ENCODE assay signal across 20 cellular contexts in the genomic region with DNA sequence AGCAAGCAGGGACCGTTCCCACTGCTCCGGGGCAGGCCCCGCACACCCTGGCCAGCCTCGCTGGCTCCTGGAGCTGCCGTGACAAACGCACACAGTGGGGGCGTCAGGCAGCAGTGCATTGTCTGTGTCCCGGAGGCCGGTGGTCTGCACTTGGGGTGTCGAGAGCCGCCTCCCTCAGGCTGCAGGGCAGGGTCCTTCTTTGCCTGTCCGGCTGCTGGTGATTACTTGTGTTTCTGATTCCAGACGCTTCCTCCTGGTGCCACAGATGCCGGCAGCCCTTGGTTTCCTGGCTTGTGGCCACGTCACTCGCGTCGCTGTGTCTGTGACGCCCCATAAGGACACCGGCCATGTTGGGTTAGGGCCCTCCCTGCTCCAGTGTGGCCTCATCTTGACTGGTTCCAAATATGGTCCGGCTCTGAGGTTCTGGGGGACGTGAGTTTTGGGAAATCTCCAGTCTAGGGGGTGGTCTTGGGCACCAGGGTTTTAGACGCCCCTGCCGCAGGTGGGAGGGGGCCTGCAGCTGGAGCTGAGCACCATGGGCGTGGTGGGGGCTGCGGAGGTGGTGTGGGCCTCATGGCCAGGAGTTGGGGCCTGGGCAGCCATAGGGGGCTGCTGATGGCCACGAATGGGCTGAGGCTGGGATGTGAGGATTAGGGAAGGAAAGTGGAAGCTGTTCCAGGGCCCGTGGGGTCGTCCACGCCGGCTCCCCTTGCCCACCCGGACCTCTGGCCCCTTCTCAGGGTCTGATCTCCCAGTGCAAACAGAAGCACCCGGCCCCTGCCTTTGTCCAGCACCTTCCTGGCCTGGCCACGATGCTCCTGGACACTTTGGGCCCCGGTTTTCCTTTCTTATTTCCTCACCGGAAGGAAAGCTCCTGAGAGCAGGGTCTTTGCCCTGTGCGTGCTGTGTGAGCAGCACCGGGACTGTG. TPM values are rescaled to one million over a fixed set of nuclear protein-coding genes. Genes with fewer than 3 reads are reported as not detected.
DNase-seq lines count a peak whose midpoint lies in the region; ATAC-seq and TF ChIP-seq lines count a peak whose summit lies in the region.
"Had no signal": no experiment of that assay in that cellular context is flagged by ENCODE, and none has a peak within 500 bp of the region (broad histone marks: within the 10 kb centered on the region; RNA-seq: fewer than 3 reads in every experiment).

No MANE protein-coding gene starts in this region.

- no peak overlapping the region for H3K4me3 Mint-ChIP-seq in stimulated activated naive CD8-positive, alpha-beta T cell treated with anti-CD3 and anti-CD28 coated beads, Interleukin-15, Interleukin-2, amounts not matched to agents 100 ng/mL and 50 ng/mL, for 24 hours
- no peak overlapping the region for H3K4me3 Mint-ChIP-seq in brain
- H3K4me3 Mint-ChIP-seq in neural crest cell, result no peak overlapping the region
- no peak overlapping the region for H3K4me3 Mint-ChIP-seq in activated T-helper 17 cell treated with anti-CD3 and anti-CD28 coated beads, Interleukin-2, amount 50 U/mL, for 72 hours
- H3K4me3 Mint-ChIP-seq: CD4-positive, alpha-beta memory T cell had no signal

- peak overlapping the region; percentile 45 for H3K27ac Mint-ChIP-seq in stimulated activated naive CD8-positive, alpha-beta T cell treated with anti-CD3 and anti-CD28 coated beads, Interleukin-15, Interleukin-2, amounts not matched to agents 100 ng/mL and 50 ng/mL, for 24 hours
- H3K27ac Mint-ChIP-seq in brain (peak overlapping the region in 4 of 5 experiments; percentile 45 to 86 (median 57)), neural crest cell (ENCODE audit: unreplicated experiment) (peak overlapping the region; percentile 89)
- no peak overlapping the region for H3K27ac Mint-ChIP-seq in activated T-helper 17 cell treated with anti-CD3 and anti-CD28 coated beads, Interleukin-2, amount 50 U/mL, for 72 hours

- no peak for TF ChIP-seq CTCF in brain (conservative IDR thresholded peaks at IDR 0.05)
- TF ChIP-seq CTCF in neural crest cell (conservative IDR thresholded peaks at IDR 0.05), result no peak

- H3K4me1 Mint-ChIP-seq in stimulated activated naive CD8-positive, alpha-beta T cell treated with anti-CD3 and anti-CD28 coated beads, Interleukin-15, Interleukin-2, amounts not matched to agents 100 ng/mL and 50 ng/mL, for 24 hours (ENCODE audit: low read depth), result no peaks in the 10 kb centered on the region
- H3K4me1 Mint-ChIP-seq in brain (no peaks in the 10 kb centered on the region), neural crest cell (peaks cover 5% of the 10 kb centered on the region)
- H3K4me1 Mint-ChIP-seq in activated T-helper 17 cell treated with anti-CD3 and anti-CD28 coated beads, Interleukin-2, amount 50 U/mL, for 72 hours, result no peaks in the 10 kb centered on the region
- H3K4me1 Mint-ChIP-seq: CD4-positive, alpha-beta memory T cell had no signal

- no peaks in the 10 kb centered on the region for H3K27me3 Mint-ChIP-seq in stimulated activated naive CD8-positive, alpha-beta T cell treated with anti-CD3 and anti-CD28 coated beads, Interleukin-15, Interleukin-2, amounts not matched to agents 100 ng/mL and 50 ng/mL, for 24 hours
- no peaks in the 10 kb centered on the region for H3K27me3 Mint-ChIP-seq in brain
- H3K27me3 Mint-ChIP-seq in neural crest cell (ENCODE audit: low read depth), result no peaks in the 10 kb centered on the region
- H3K27me3 Mint-ChIP-seq in activated T-helper 17 cell treated with anti-CD3 and anti-CD28 coated beads, Interleukin-2, amount 50 U/mL, for 72 hours, result no peaks in the 10 kb centered on the region
- H3K27me3 Mint-ChIP-seq: CD4-positive, alpha-beta memory T cell had no signal

- no peak for ATAC-seq in stimulated activated naive CD8-positive, alpha-beta T cell treated with anti-CD3 and anti-CD28 coated beads, Interleukin-15, Interleukin-2, amounts not matched to agents 100 U/mL and 50 U/mL, for 24 hours
- ATAC-seq in activated T-helper 17 cell treated with anti-CD3 and anti-CD28 coated beads, Interleukin-2, amount 50 U/mL, for 72 hours (replicated peaks), result no peak
- ATAC-seq in HG03342 (IDR thresholded peaks at IDR 0.05; ENCODE audit: unreplicated experiment), result no peak
- ATAC-seq: gastrocnemius medialis, psoas muscle had no signal

- no peak for DNase-seq in stimulated activated naive CD8-positive, alpha-beta T cell treated with anti-CD3 and anti-CD28 coated beads, Interleukin-15, Interleukin-2, amounts not matched to agents 100 U/mL and 50 U/mL, for 24 hours
- DNase-seq in neural crest cell (ENCODE audit: low read depth, low spot score) (no peak), NCI-H2196 treated with DMSO at 0.1 percent for 48 hours (lab: John Stamatoyannopoulos, UW; ENCODE audit: unreplicated experiment) (no peak)
- DNase-seq: activated CD4-positive, alpha-beta T cell treated with anti-CD3 and anti-CD28 coated beads for 48 hours; CD4-positive, alpha-beta memory T cell; dorsolateral prefrontal cortex; erythroblast; gastrocnemius medialis; GDM1; kidney glomerular epithelial cell; mesendoderm; NCI-H1436 treated with DMSO at 0.1 percent for 48 hours; NCI-H2171; NCI-H526; SHP77 had no signal

- H3K36me3 Mint-ChIP-seq in stimulated activated naive CD8-positive, alpha-beta T cell treated with anti-CD3 and anti-CD28 coated beads, Interleukin-15, Interleukin-2, amounts not matched to agents 100 ng/mL and 50 ng/mL, for 24 hours (ENCODE audit: low read depth), result no peaks in the 10 kb centered on the region
- H3K36me3 Mint-ChIP-seq in brain (peaks cover 6% of the 10 kb centered on the region), neural crest cell (ENCODE audit: low read depth) (no peaks in the 10 kb centered on the region)
- H3K36me3 Mint-ChIP-seq in activated T-helper 17 cell treated with anti-CD3 and anti-CD28 coated beads, Interleukin-2, amount 50 U/mL, for 72 hours (ENCODE audit: low read depth), result no peaks in the 10 kb centered on the region
- H3K36me3 Mint-ChIP-seq: CD4-positive, alpha-beta memory T cell had no signal

- H3K9me3 Mint-ChIP-seq in stimulated activated naive CD8-positive, alpha-beta T cell treated with anti-CD3 and anti-CD28 coated beads, Interleukin-15, Interleukin-2, amounts not matched to agents 100 ng/mL and 50 ng/mL, for 24 hours, result no peaks in the 10 kb centered on the region
- H3K9me3 Mint-ChIP-seq in brain (no peaks in the 10 kb centered on the region), neural crest cell (no peaks in the 10 kb centered on the region)
- H3K9me3 Mint-ChIP-seq in activated T-helper 17 cell treated with anti-CD3 and anti-CD28 coated beads, Interleukin-2, amount 50 U/mL, for 72 hours, result no peaks in the 10 kb centered on the region
- H3K9me3 Mint-ChIP-seq: CD4-positive, alpha-beta memory T cell had no signal

RNA-seq across cellular contexts. Expression of a gene that starts 41.0 kb away (rescaled TPM):
- 33.7 TPM for polyA plus RNA-seq in brain (ENCODE audit: insufficient read depth, low read depth, low replicate concordance)
- 40.5 and 42.3 TPM in 2 replicates for total RNA-seq in neural crest cell
- total RNA-seq in activated T-helper 17 cell treated with anti-CD3 and anti-CD28 coated beads, Interleukin-2, amount 50 U/mL, for 72 hours, result 10 to 100 TPM; 28.6 to 56.7 TPM
